ENCODE assay signal across 9 cellular contexts in the genomic region with DNA sequence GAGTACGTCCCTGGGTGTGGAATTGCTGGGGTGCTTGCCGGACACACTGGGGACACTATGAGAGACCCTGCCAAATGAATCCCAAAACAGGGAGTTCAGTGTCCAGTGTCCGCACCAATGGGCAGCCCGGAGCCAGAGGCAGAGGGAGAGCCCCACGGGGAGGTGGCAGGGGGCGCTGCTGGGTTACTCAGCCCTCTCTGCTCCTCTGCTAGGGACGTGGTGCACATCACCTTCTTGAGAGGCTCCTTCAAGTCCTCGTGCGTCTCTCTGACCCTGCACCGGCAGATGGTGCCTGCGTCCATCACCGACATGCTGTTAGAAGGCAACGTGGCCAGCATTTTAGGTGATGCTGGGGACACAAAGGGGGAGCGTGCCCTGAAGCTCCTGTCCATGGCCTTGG. TPM values are rescaled to one million over a fixed set of nuclear protein-coding genes. Genes with fewer than 3 reads are reported as not detected.
A peak's percentile ranks its signal among the peaks of the same experiment; 100 is the strongest.
DNase-seq lines count a peak whose midpoint lies in the region; ATAC-seq and TF ChIP-seq lines count a peak whose summit lies in the region.
"Had no signal": no experiment of that assay in that cellular context is flagged by ENCODE, and none has a peak within 500 bp of the region (broad histone marks: within the 10 kb centered on the region; RNA-seq: fewer than 3 reads in every experiment).

No MANE protein-coding gene starts in this region.

- no peaks in the 10 kb centered on the region for H3K9me2 ChIP-seq in Karpas-422 (replicated peaks; ENCODE audit: insufficient read depth, low read length)

- H3K4me3 Mint-ChIP-seq in naive thymus-derived CD4-positive, alpha-beta T cell: no peak overlapping the region

- H3K79me2 ChIP-seq in Karpas-422 (ENCODE audit: low read length): no peaks in the 10 kb centered on the region

- no peaks in the 10 kb centered on the region for H4K20me1 ChIP-seq in Karpas-422 (ENCODE audit: insufficient read depth, low read depth, low read length)

- H3K4me3 ChIP-seq in Karpas-422 (ENCODE audit: low read length): no peak overlapping the region
- no peak overlapping the region for H3K4me3 ChIP-seq in brain microvascular endothelial cell (ENCODE audit: low read depth, low read length)
- H3K4me3 ChIP-seq in naive thymus-derived CD4-positive, alpha-beta T cell (ENCODE audit: low read length): no peak overlapping the region
- H3K4me3 ChIP-seq: body of pancreas had no signal

- CTCF ChIA-PET in naive thymus-derived CD4-positive, alpha-beta T cell (lab: Charles Lee): interaction anchor here (0.7 kb wide), 1 partner anchor 10 kb away, joined by 4 read pairs; no protein-coding TSS in a partner anchor

- H3K4me1 ChIP-seq in Karpas-422 (ENCODE audit: low read length): no peaks in the 10 kb centered on the region
- no peaks in the 10 kb centered on the region for H3K4me1 ChIP-seq in naive thymus-derived CD4-positive, alpha-beta T cell (ENCODE audit: control insufficient read depth in 2 of 2, insufficient read depth in 2 of 2, low read length in 2 of 2)
- H3K4me1 ChIP-seq: body of pancreas had no signal

- H3K27ac Mint-ChIP-seq in naive thymus-derived CD4-positive, alpha-beta T cell: peak overlapping the region in 2 of 9 donors; percentile 22 to 46

- H3K36me3 ChIP-seq in Karpas-422 (ENCODE audit: insufficient read depth, low read length): no peaks in the 10 kb centered on the region
- no peaks in the 10 kb centered on the region for H3K36me3 ChIP-seq in brain microvascular endothelial cell (replicated peaks)
- no peaks in the 10 kb centered on the region for H3K36me3 ChIP-seq in naive thymus-derived CD4-positive, alpha-beta T cell (ENCODE audit: control insufficient read depth in 2 of 3, insufficient read depth in 3 of 3, low read length in 3 of 3)

- H3K4me1 Mint-ChIP-seq in naive thymus-derived CD4-positive, alpha-beta T cell: peaks cover 0 to 3% (median 0%) of the 10 kb centered on the region in 7 donors

- H3K27ac ChIP-seq in Karpas-422 (ENCODE audit: low read length) (no peak overlapping the region), brain microvascular endothelial cell (no peak overlapping the region)
- no peak overlapping the region for H3K27ac ChIP-seq in naive thymus-derived CD4-positive, alpha-beta T cell (ENCODE audit: low read depth, low read length)
- H3K27ac ChIP-seq: body of pancreas had no signal

- no peaks in the 10 kb centered on the region for H3K36me3 Mint-ChIP-seq in naive thymus-derived CD4-positive, alpha-beta T cell

- H3K4me2 ChIP-seq in Karpas-422 (ENCODE audit: low read depth, low read length, poor library complexity, severe bottlenecking): no peak overlapping the region

- H3K9me3 Mint-ChIP-seq in naive thymus-derived CD4-positive, alpha-beta T cell: no peaks in the 10 kb centered on the region

- TF ChIP-seq CTCF in brain microvascular endothelial cell (IDR thresholded peaks at IDR 0.05; ENCODE audit: low read depth, low read length, missing control alignments): peak; percentile 65

- H3K9me3 ChIP-seq in Karpas-422 (ENCODE audit: low read length): no peaks in the 10 kb centered on the region
- no peaks in the 10 kb centered on the region for H3K9me3 ChIP-seq in naive thymus-derived CD4-positive, alpha-beta T cell (ENCODE audit: control insufficient read depth in 2 of 3, low read length in 3 of 3)
- H3K9me3 ChIP-seq: body of pancreas had no signal

- no peak for ATAC-seq in naive thymus-derived CD4-positive, alpha-beta T cell
- ATAC-seq: body of pancreas had no signal

- no peak overlapping the region for H3K9ac ChIP-seq in Karpas-422 (ENCODE audit: low read length)

- DNase-seq in DMS 273 (lab: John Stamatoyannopoulos, UW; ENCODE audit: unreplicated experiment) (peak; percentile 46), DMS 273 treated with DMSO at 0.1 percent for 48 hours (lab: John Stamatoyannopoulos, UW) (no peak), Karpas-422 (peak; percentile 53), brain microvascular endothelial cell (peak; percentile 6), myocyte (ENCODE audit: low read depth) (peak; percentile 15), C1 segment of cervical spinal cord (lab: John Stamatoyannopoulos, UW) (no peak), RKO (ENCODE audit: low spot score) (no peak)
- no peak for DNase-seq in naive thymus-derived CD4-positive, alpha-beta T cell

- intact Hi-C loops in naive thymus-derived CD4-positive, alpha-beta T cell (cut with micrococcal nuclease): no loop called here

- POLR2A ChIA-PET in naive thymus-derived CD4-positive, alpha-beta T cell (lab: Charles Lee): no interaction called here

- in situ Hi-C loops in brain microvascular endothelial cell (cut with HindIII; ENCODE audit: low pct_ligation_motif_present, low sequenced_read_pairs): no loop called here

- H3K27me3 Mint-ChIP-seq in naive thymus-derived CD4-positive, alpha-beta T cell: no peaks in the 10 kb centered on the region

- H3K27me3 ChIP-seq in Karpas-422 (ENCODE audit: low read length) (no peaks in the 10 kb centered on the region), brain microvascular endothelial cell (replicated peaks) (no peaks in the 10 kb centered on the region)
- no peaks in the 10 kb centered on the region for H3K27me3 ChIP-seq in naive thymus-derived CD4-positive, alpha-beta T cell (ENCODE audit: control insufficient read depth in 2 of 2, insufficient read depth in 2 of 2, low read length in 2 of 2)

- H2AFZ ChIP-seq in Karpas-422 (ENCODE audit: low read length): no peak overlapping the region

RNA-seq across cellular contexts. Expression of gene STKLD1, which starts 20.8 kb away (rescaled TPM):
- total RNA-seq in Karpas-422 (2014; rRNA removed; shearing (Covaris generic); ENCODE audit: low replicate concordance): 0.93 and 0.97 TPM in 2 replicates
- 0.21 and 2.2 TPM in 2 replicates for total RNA-seq in myocyte
- polyA plus RNA-seq in myocyte (2012): 3.0 TPM
- 1 to 10 TPM; 1.1 to 1.8 (median 1.5) TPM for total RNA-seq in naive thymus-derived CD4-positive, alpha-beta T cell
- under 1 TPM in 1 of 2 donors, not detected in 1; 0.78 TPM for polyA plus RNA-seq in naive thymus-derived CD4-positive, alpha-beta T cell
- total RNA-seq: body of pancreas had no signal

RNA-seq across cellular contexts. Expression of gene REXO4, which starts 20.9 kb away (rescaled TPM):
- 10.5 and 41.9 TPM in 2 replicates for total RNA-seq in Karpas-422 (2014; rRNA removed; shearing (Covaris generic); ENCODE audit: low replicate concordance)
- total RNA-seq in myocyte: 28.5 and 32.7 TPM in 2 replicates
- 29.1 TPM for polyA plus RNA-seq in myocyte (2012)
- 10 to 100 TPM; 17.8 to 44.1 (median 28.6) TPM for total RNA-seq in naive thymus-derived CD4-positive, alpha-beta T cell
- 10 to 100 TPM; 14.0 to 29.9 TPM for polyA plus RNA-seq in naive thymus-derived CD4-positive, alpha-beta T cell

RNA-seq across cellular contexts. Expression of gene SURF4, which starts 21.1 kb away (rescaled TPM):
- total RNA-seq in Karpas-422 (2014; rRNA removed; shearing (Covaris generic); ENCODE audit: low replicate concordance): 81.1 and 84.1 TPM in 2 replicates
- total RNA-seq in myocyte: 252 and 296 TPM in 2 replicates
- polyA plus RNA-seq in myocyte (2012): 247 TPM
- 100 to 1,000 TPM in 1 of 5 experiments, 10 to 100 TPM in 4; 72.5 to 196 (median 75.1) TPM for total RNA-seq in naive thymus-derived CD4-positive, alpha-beta T cell
- polyA plus RNA-seq in naive thymus-derived CD4-positive, alpha-beta T cell: 100 to 1,000 TPM in 1 of 2 donors, 10 to 100 TPM in 1; 99.5 to 121 TPM

RNA-seq across cellular contexts. Expression of gene ADAMTS13, which starts 25.2 kb away (rescaled TPM):
- 0.34 and 1.3 TPM in 2 replicates for total RNA-seq in Karpas-422 (2014; rRNA removed; shearing (Covaris generic); ENCODE audit: low replicate concordance)
- total RNA-seq in myocyte: 1.2 and 2.5 TPM in 2 replicates
- polyA plus RNA-seq in myocyte (2012): 6.8 TPM
- total RNA-seq in naive thymus-derived CD4-positive, alpha-beta T cell: 1 to 10 TPM; 1.6 to 3.1 (median 2.5) TPM
- polyA plus RNA-seq in naive thymus-derived CD4-positive, alpha-beta T cell: under 1 TPM; 0.07 to 0.35 TPM

RNA-seq across cellular contexts. Expression of gene SURF2, which starts 40.6 kb away (rescaled TPM):
- 20.0 and 52.9 TPM in 2 replicates for total RNA-seq in Karpas-422 (2014; rRNA removed; shearing (Covaris generic); ENCODE audit: low replicate concordance)
- total RNA-seq in myocyte: 12.6 and 12.9 TPM in 2 replicates
- polyA plus RNA-seq in myocyte (2012): 29.0 TPM
- total RNA-seq in naive thymus-derived CD4-positive, alpha-beta T cell: 10 to 100 TPM; 15.0 to 23.5 (median 15.6) TPM
- 10 to 100 TPM; 28.1 to 44.5 TPM for polyA plus RNA-seq in naive thymus-derived CD4-positive, alpha-beta T cell

Comparison
In these comparisons a context has a peak if more than half of its experiments do, and no peak if none do; other contexts are left out.
1. DNase-seq: peak in DMS 273 (single experiment), Karpas-422 (single experiment), brain microvascular endothelial cell (single experiment) and myocyte (single experiment); none in DMS 273 treated with DMSO at 0.1 percent for 48 hours (single experiment), naive thymus-derived CD4-positive, alpha-beta T cell (0 of 9), C1 segment of cervical spinal cord (0 of 14) and RKO (single experiment).